ENCODE assay signal across 8 cellular contexts in the genomic region with DNA sequence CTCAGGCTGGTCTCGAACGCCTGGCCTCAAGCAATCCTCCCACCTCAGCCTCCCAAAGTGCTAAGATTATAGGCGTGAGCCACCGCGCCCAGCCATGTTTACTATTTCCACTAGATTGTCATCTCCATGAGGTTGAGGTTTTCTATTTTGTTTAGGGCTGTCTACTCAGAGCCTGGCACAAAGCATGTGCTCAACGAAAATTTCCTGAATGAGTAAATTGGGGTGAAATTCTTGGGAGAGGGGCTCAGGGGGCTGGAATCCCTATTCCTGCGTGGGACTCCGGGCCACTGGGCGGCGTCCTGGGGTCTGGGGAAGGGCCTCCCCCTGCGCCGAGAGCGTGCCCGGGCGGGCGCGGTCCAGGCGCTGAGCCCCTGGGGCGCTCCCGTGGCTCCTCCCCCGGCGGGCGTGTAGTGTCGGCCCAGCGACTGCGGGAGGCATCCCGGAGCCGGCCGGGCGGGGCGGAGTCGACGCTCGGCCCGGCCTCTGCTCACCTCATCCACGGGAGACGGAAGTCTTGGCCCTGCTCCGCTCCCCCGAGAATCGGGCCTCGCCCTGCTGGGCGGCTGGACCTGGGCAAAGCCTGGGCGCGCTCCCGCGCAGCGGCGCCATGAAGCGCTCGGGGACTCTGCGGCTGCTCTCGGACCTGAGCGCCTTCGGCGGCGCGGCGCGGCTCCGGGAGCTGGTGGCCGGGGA. TPM values are rescaled to one million over a fixed set of nuclear protein-coding genes. Genes with fewer than 3 reads are reported as not detected.
DNase-seq lines count a peak whose midpoint lies in the region; ATAC-seq, FAIRE-seq and TF ChIP-seq lines count a peak whose summit lies in the region.

A gene (plus strand): TSS at position 482 of the 693 bp plus-strand sequence. CDS start 126 bp downstream, at position 608.

- H3K27ac ChIP-seq in HepG2 (ENCODE audit: extremely low read length, insufficient read depth, low read length) = peak within 1 kb of the TSS; percentile 80

- no peaks in the 10 kb centered on the region for H3K9me3 ChIP-seq in HepG2 (ENCODE audit: low read length)

- TF ChIP-seq EP300 in HepG2 (IDR thresholded peaks at IDR 0.05; ENCODE audit: low read depth in 2 of 2, low read length in 2 of 2) (no peak), HepG2 (CRISPR knock-in tag; IDR thresholded peaks at IDR 0.05; ENCODE audit: borderline replicate concordance) (no peak)

- no peaks in the 10 kb centered on the region for H3K9me3 Mint-ChIP-seq in activated CD4-positive, alpha-beta T cell treated with anti-CD3 and anti-CD28 coated beads, Interleukin-2, amount 10 ng/mL, durations not matched to agents 7 days and 5 days

- CTCF ChIA-PET in activated CD4-positive, alpha-beta T cell treated with anti-CD3 and anti-CD28 coated beads, Interleukin-2, amount 10 ng/mL, durations not matched to agents 7 days and 5 days (lab: Charles Lee) = no interaction called here
- CTCF ChIA-PET in HepG2 (lab: Yijun Ruan, JAX; ENCODE audit: low intra/inter-chr PET ratio, low total read pairs) = no interaction called here

- intact Hi-C loops in HepG2 (cut with micrococcal nuclease; ENCODE audit: unreplicated experiment) = loop anchor here (5.0 kb wide), 1 partner anchor 52 kb away; no protein-coding TSS in a partner anchor

- H3K4me3 ChIP-seq in HepG2 (replicated peaks in 1 of 3; ENCODE audit: insufficient read depth in 1 of 3, low read depth in 2 of 3, low read length in 3 of 3) = peak within 1 kb of the TSS; percentile 91 to 93 (median 93)

- H3K9ac ChIP-seq in HepG2 (ENCODE audit: insufficient read depth, low read depth, low read length) = peak within 1 kb of the TSS; percentile 94

- peaks cover 5% of the 10 kb centered on the region for H3K36me3 Mint-ChIP-seq in activated CD4-positive, alpha-beta T cell treated with anti-CD3 and anti-CD28 coated beads, Interleukin-2, amount 10 ng/mL, durations not matched to agents 7 days and 5 days (ENCODE audit: low read depth)

- no peak within 1 kb of the TSS for H2AFZ ChIP-seq in HepG2 (ENCODE audit: low read length)

- POLR2A ChIA-PET in activated CD4-positive, alpha-beta T cell treated with anti-CD3 and anti-CD28 coated beads, Interleukin-2, amount 10 ng/mL, durations not matched to agents 7 days and 5 days (lab: Charles Lee) = no interaction called here
- POLR2A ChIA-PET in HepG2 (lab: Yijun Ruan, JAX) = interaction anchor here (0.9 to 3.5 kb wide), 4 partner anchors 8 to 55 kb away, joined by 3 to 39 read pairs (median 4); a partner anchor contains a TSS

- DNase-seq in AML-193 (lab: John Stamatoyannopoulos, UW) = peak; percentile 83 to 89
- DNase-seq in NCI-H510A (lab: John Stamatoyannopoulos, UW) = peak; percentile 85
- peak; percentile 90 for DNase-seq in activated CD4-positive, alpha-beta T cell treated with anti-CD3 and anti-CD28 coated beads, Interleukin-2, amount 10 ng/mL, durations not matched to agents 7 days and 5 days
- peak; percentile 82 for DNase-seq in dedifferentiated amniotic fluid mesenchymal stem cell (ENCODE audit: extremely low spot score)
- DNase-seq in HepG2 (ENCODE audit: low spot score) = peak; percentile 81
- DNase-seq in stimulated activated CD4-positive, alpha-beta T cell treated with anti-CD3 and anti-CD28 coated beads, Interleukin-4, amount 100 ng/mL, for 24 hours = peak; percentile 91

- H3K4me3 Mint-ChIP-seq in activated CD4-positive, alpha-beta T cell treated with anti-CD3 and anti-CD28 coated beads, Interleukin-2, amount 10 ng/mL, durations not matched to agents 7 days and 5 days = peak within 1 kb of the TSS; percentile 81

- no peaks in the 10 kb centered on the region for H3K27me3 ChIP-seq in HepG2 (ENCODE audit: control insufficient read depth in 1 of 2, insufficient read depth in 2 of 2, low read length in 2 of 2)

- peak within 1 kb of the TSS; percentile 95 for H3K27ac Mint-ChIP-seq in activated CD4-positive, alpha-beta T cell treated with anti-CD3 and anti-CD28 coated beads, Interleukin-2, amount 10 ng/mL, durations not matched to agents 7 days and 5 days

- FAIRE-seq in HepG2 (lab: Jason Lieb, UNC) = peak; percentile 77

- peak; percentile 8; the same call in 1 of the 2 replicates for TF ChIP-seq RAD21 in HepG2 (CRISPR knock-in tag; IDR thresholded peaks at IDR 0.05)

- H4K20me1 ChIP-seq in HepG2 (ENCODE audit: insufficient read depth, low read length) = no peaks in the 10 kb centered on the region; the same call in 1 of the 2 replicates

- peaks cover 30% of the 10 kb centered on the region for H3K4me1 Mint-ChIP-seq in activated CD4-positive, alpha-beta T cell treated with anti-CD3 and anti-CD28 coated beads, Interleukin-2, amount 10 ng/mL, durations not matched to agents 7 days and 5 days

- H3K4me1 ChIP-seq in HepG2 (ENCODE audit: insufficient read depth, low read length) = peaks cover 29% of the 10 kb centered on the region

- no TSS peak for BruUV-seq in HepG2 (replicated peaks; lab: Mats Ljungman, UMichigan)

- peak within 1 kb of the TSS; percentile 90 for H3K4me2 ChIP-seq in HepG2 (ENCODE audit: low read depth, low read length)

- in situ Hi-C loops in HepG2 (cut with HindIII; ENCODE audit: extremely low pct_ligation_motif_present, low pct_unique_long_range_greater_than_20kb) = no loop called here

- H3K36me3 ChIP-seq in HepG2 (replicated peaks in 1 of 2; ENCODE audit: control insufficient read depth in 1 of 2, insufficient read depth in 2 of 2, low read length in 2 of 2) = peaks cover 0 to 3% of the 10 kb centered on the region in 2 experiments; a peak in 1 of 5 replicates

- 4% methylated on average over 12 of the region's 61 CpGs for WGBS in HepG2 (ENCODE audit: low lambda C conversion rate)

- H3K27me3 Mint-ChIP-seq in activated CD4-positive, alpha-beta T cell treated with anti-CD3 and anti-CD28 coated beads, Interleukin-2, amount 10 ng/mL, durations not matched to agents 7 days and 5 days = no peaks in the 10 kb centered on the region

- TF ChIP-seq CTCF in HepG2 (CRISPR knock-in tag; IDR thresholded peaks at IDR 0.05) = peak; percentile 70

- TF ChIP-seq POLR2A in HepG2 (IDR thresholded peaks at IDR 0.05; ENCODE audit: insufficient read depth in 1 of 2, low read depth in 2 of 2, low read length in 2 of 2) = peak; percentile 82 to 87

- ATAC-seq in GM19025 (IDR thresholded peaks at IDR 0.05; ENCODE audit: low read depth, unreplicated experiment) (peak; percentile 94), HG03342 (IDR thresholded peaks at IDR 0.05; ENCODE audit: unreplicated experiment) (peak; percentile 90), HepG2 (peak; percentile 95)

- peaks cover 13% of the 10 kb centered on the region for H3K79me2 ChIP-seq in HepG2 (ENCODE audit: insufficient read depth, low read length)

TF ChIP-seq in HepG2, 621 proteins besides CTCF, POLR2A, EP300 and RAD21 (continues in another document):
- TF ChIP-seq, protein P1, sequence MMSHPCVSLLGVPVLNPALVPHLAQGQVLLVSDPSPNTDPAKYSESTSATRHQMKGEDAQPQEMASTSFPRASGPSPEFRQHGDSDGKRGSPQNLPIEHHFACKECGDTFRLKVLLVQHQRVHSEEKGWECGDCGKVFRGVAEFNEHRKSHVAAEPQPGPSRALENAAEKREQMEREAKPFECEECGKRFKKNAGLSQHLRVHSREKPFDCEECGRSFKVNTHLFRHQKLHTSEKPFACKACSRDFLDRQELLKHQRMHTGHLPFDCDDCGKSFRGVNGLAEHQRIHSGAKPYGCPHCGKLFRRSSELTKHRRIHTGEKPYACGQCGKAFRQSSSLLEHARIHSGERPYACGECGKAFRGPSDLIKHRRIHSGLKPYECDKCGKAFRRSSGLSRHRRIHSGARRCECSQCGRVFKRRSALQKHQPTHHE (CRISPR knock-in tag; IDR thresholded peaks at IDR 0.05; ENCODE audit: borderline replicate concordance) = 0 out of 2 replicates have a peak, but pooled peaks have one; percentile 64
- TF ChIP-seq ISL2 (CRISPR knock-in tag; IDR thresholded peaks at IDR 0.05) (0 out of 2 replicates have a peak, but pooled peaks have one; percentile 41), BORCS8-MEF2B (CRISPR knock-in tag; IDR thresholded peaks at IDR 0.05) (peak; percentile 32; the same call in 1 of the 2 replicates)

RNA-seq across cellular contexts. Expression of the gene that starts here (rescaled TPM):
- total RNA-seq in activated CD4-positive, alpha-beta T cell treated with anti-CD3 and anti-CD28 coated beads, Interleukin-2, amount 10 ng/mL, durations not matched to agents 7 days and 5 days = 10 to 100 TPM; 18.3 to 25.3 TPM
- total RNA-seq in HepG2 (2016; rRNA removed; fragmentation: Illumina TruSeq; extraction: Trizol) = 14.9 and 15.1 TPM in 2 replicates
- 1.0 and 1.9 TPM in 2 replicates for total RNA-seq in HepG2 (2016; cell fraction: cytosol; rRNA removed; fragmentation: Illumina TruSeq; extraction: Trizol; ENCODE audit: low read depth)
- total RNA-seq in HepG2 (2016; cell fraction: insoluble cytoplasmic fraction; rRNA removed; fragmentation: Illumina TruSeq; extraction: Trizol) = 14.4 and 15.1 TPM in 2 replicates
- total RNA-seq in HepG2 (2016; cell fraction: membrane; rRNA removed; fragmentation: Illumina TruSeq; extraction: Trizol) = 3.8 and 4.1 TPM in 2 replicates
- total RNA-seq in HepG2 (2016; cell fraction: nucleus; rRNA removed; fragmentation: Illumina TruSeq; extraction: Trizol) = 7.6 and 8.1 TPM in 2 replicates
- 2.9 and 4.2 TPM in 2 replicates for polyA plus RNA-seq in HepG2 (2011; rRNA removed)
- polyA plus RNA-seq in HepG2 (2011; cell fraction: cytosol; rRNA removed) = 3.7 and 4.1 TPM in 2 replicates
- 3.6 TPM in 2 replicates for polyA plus RNA-seq in HepG2 (2011; cell fraction: nucleus; rRNA removed)
- polyA plus RNA-seq in HepG2 (2012) = 4.0 and 4.1 TPM in 2 replicates
- 0.47 and 0.53 TPM in 2 replicates for polyA plus RNA-seq in HepG2 (2016; cell fraction: cytosol; fragmentation: Illumina TruSeq; extraction: Trizol; ENCODE audit: low read depth)
- 9.3 and 10.5 TPM in 2 replicates for polyA plus RNA-seq in HepG2 (2016; cell fraction: insoluble cytoplasmic fraction; fragmentation: Illumina TruSeq; extraction: Trizol; ENCODE audit: low read depth)
- polyA plus RNA-seq in HepG2 (2016; cell fraction: membrane; fragmentation: Illumina TruSeq; extraction: Trizol; ENCODE audit: low read depth) = 0.76 and 1.3 TPM in 2 replicates
- 5.4 and 6.0 TPM in 2 replicates for polyA plus RNA-seq in HepG2 (2016; cell fraction: nucleus; fragmentation: Illumina TruSeq; extraction: Trizol; ENCODE audit: insufficient read depth, low read depth)
- polyA minus RNA-seq in HepG2 (2011; rRNA and poly(A)+ RNA removed; ENCODE audit: low replicate concordance) = 14.1 and 24.9 TPM in 2 replicates
- polyA minus RNA-seq in HepG2 (2011; cell fraction: cytosol; rRNA and poly(A)+ RNA removed) = 5.7 and 6.4 TPM in 2 replicates
- polyA minus RNA-seq in HepG2 (2011; cell fraction: nucleus; rRNA and poly(A)+ RNA removed) = 7.0 and 7.1 TPM in 2 replicates

Comparison
In these comparisons a context has a peak if more than half of its experiments do, and no peak if none do; other contexts are left out.
1. Peak in every context shown above with its lines: DNase-seq, ATAC-seq, H3K4me3 ChIP-seq and H3K27ac ChIP-seq.